4 cellular contexts compared by ENCODE assay signal in genomic region chr21:19695796-19696195, GRCh38.
"Had no signal": no experiment of that assay in that cellular context is flagged by ENCODE, and none has a peak within 500 bp of the region (broad histone marks: within the 10 kb centered on the region; RNA-seq: fewer than 3 reads in every experiment).

No MANE protein-coding gene starts in this region.

- H3K4me2 ChIP-seq: GM23338 had no signal

- H3K4me3 ChIP-seq: GM23338 had no signal

- ATAC-seq: GM23338 had no signal

- H2AFZ ChIP-seq: GM23338 had no signal

- DNase-seq: H9, HCEC 1CT, KBM-7 had no signal
